In the genomic region with DNA sequence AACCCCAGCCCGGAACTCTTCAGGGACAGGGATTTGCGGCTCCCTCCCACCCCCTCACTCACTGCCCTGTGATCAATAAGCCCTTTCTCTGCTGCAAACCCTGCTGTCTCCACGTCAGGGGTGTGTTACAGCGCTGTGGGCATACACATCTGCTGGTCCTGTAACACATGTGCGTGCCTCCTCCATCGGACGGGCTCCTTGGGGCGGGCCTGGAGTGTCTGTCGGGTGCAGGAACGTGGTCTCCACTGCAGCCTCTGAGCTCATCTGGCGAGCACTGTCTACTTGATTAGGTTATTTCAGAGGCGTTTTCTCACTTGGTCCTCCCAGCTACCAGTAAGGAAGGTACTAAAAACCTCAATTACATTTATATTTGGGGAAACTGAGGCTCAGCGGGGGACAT, we compare ENCODE assay signal across 5 cellular contexts.
DNase-seq lines count a peak whose midpoint lies in the region; FAIRE-seq and TF ChIP-seq lines count a peak whose summit lies in the region.
"Not testable (repeated sequence)": the region's sequence is repeated elsewhere in the genome, so short reads cannot be mapped to it uniquely, and the experiment has no call there.

No MANE protein-coding gene starts in this region.

- peak; percentile 29 for DNase-seq in kidney
- not testable (repeated sequence) for DNase-seq in neural progenitor cell (ENCODE audit: low spot score); urothelium cell line (ENCODE audit: low spot score)
- DNase-seq in posterior vena cava (ENCODE audit: low spot score): peak; percentile 66

- peak overlapping the region; percentile 50 for H3K27ac Mint-ChIP-seq in neural progenitor cell

- not testable (repeated sequence) for FAIRE-seq in kidney (lab: Jason Lieb, UNC)
- FAIRE-seq in urothelium cell line (lab: Jason Lieb, UNC): peak; percentile 17

- H2AFZ ChIP-seq in neural progenitor cell (replicated peaks): not testable (repeated sequence)

- H3K27ac ChIP-seq in BLaER1; kidney (ENCODE audit: low read depth in 2 of 2, low read length in 2 of 2); neural progenitor cell: not testable (repeated sequence)

- not testable (repeated sequence) for H3K27me3 Mint-ChIP-seq in neural progenitor cell (ENCODE audit: insufficient read depth, low read depth)

- H3K4me2 ChIP-seq in BLaER1: peak overlapping the region; percentile 53
- not testable (repeated sequence) for H3K4me2 ChIP-seq in neural progenitor cell

- not testable (repeated sequence) for H3K9ac ChIP-seq in BLaER1; kidney (ENCODE audit: low read length in 2 of 2); neural progenitor cell

- H3K4me1 ChIP-seq in BLaER1: peaks cover 38% of the 10 kb centered on the region
- H3K4me1 ChIP-seq in kidney (ENCODE audit: control insufficient read depth in 1 of 2, insufficient read depth in 1 of 2, low read depth in 1 of 2, low read length in 2 of 2); neural progenitor cell: not testable (repeated sequence)

- H3K9me3 Mint-ChIP-seq in neural progenitor cell: not testable (repeated sequence)

- H3K36me3 Mint-ChIP-seq in neural progenitor cell: not testable (repeated sequence)

- intact Hi-C loops in kidney (cut with DNase I): not testable (repeated sequence)
- intact Hi-C loops in posterior vena cava (cut with DNase I): loop anchor here in 1 of 2 donors (5.0 kb wide), 1 partner anchor 802 kb away; no protein-coding TSS in a partner anchor

- not testable (repeated sequence) for H4K20me1 ChIP-seq in BLaER1; neural progenitor cell (ENCODE audit: low read depth)

- peaks cover 35% of the 10 kb centered on the region for H3K4me1 Mint-ChIP-seq in neural progenitor cell

- not testable (repeated sequence) for H3K36me3 ChIP-seq in BLaER1; kidney (ENCODE audit: control insufficient read depth in 1 of 2, insufficient read depth in 2 of 2, low read length in 2 of 2); neural progenitor cell

- H3K79me2 ChIP-seq in neural progenitor cell (ENCODE audit: low read depth): not testable (repeated sequence)

- H3K4me3 ChIP-seq in BLaER1; kidney (ENCODE audit: low read length in 2 of 2); neural progenitor cell: not testable (repeated sequence)

- H3K27me3 ChIP-seq in BLaER1, neural progenitor cell: not testable (repeated sequence)

- not testable (repeated sequence) for H3F3A ChIP-seq in neural progenitor cell (ENCODE audit: low read depth)

- H3K4me3 Mint-ChIP-seq in neural progenitor cell: peak overlapping the region; percentile 41

- TF ChIP-seq CTCF in kidney (IDR thresholded peaks at IDR 0.05; ENCODE audit: borderline replicate concordance, extremely low read depth, insufficient read depth); neural progenitor cell (IDR thresholded peaks at IDR 0.05): not testable (repeated sequence)

- H3K9me3 ChIP-seq in BLaER1; kidney (ENCODE audit: control insufficient read depth in 1 of 2, low read length in 2 of 2); neural progenitor cell (ENCODE audit: low read depth): not testable (repeated sequence)
